ENCODE assay signal across 32 cellular contexts in genomic region chr7:152430857-152431256, GRCh38. TPM values are rescaled to one million over a fixed set of nuclear protein-coding genes. Genes with fewer than 3 reads are reported as not detected.
DNase-seq lines count a peak whose midpoint lies in the region; ATAC-seq and TF ChIP-seq lines count a peak whose summit lies in the region.
"Had no signal": no experiment of that assay in that cellular context is flagged by ENCODE, and none has a peak within 500 bp of the region (broad histone marks: within the 10 kb centered on the region; RNA-seq: fewer than 3 reads in every experiment).

No MANE protein-coding gene starts in this region.

- H2AFZ ChIP-seq in KMS-11 (ENCODE audit: low read depth), result no peak overlapping the region

- peaks cover 93% of the 10 kb centered on the region for H3K79me2 ChIP-seq in KMS-11 (ENCODE audit: insufficient read depth, low read depth)

- no peak for TF ChIP-seq CTCF in CD4-positive, alpha-beta T cell (IDR thresholded peaks at IDR 0.05)
- TF ChIP-seq CTCF in KMS-11 (conservative IDR thresholded peaks at IDR 0.05; ENCODE audit: low read depth, low read length) (no peak), nephron progenitor cell (IDR thresholded peaks at IDR 0.05) (no peak)

- H3K27ac ChIP-seq in CD4-positive, alpha-beta T cell (ENCODE audit: low read depth, low read length), result no peak overlapping the region
- H3K27ac ChIP-seq in KMS-11, result no peak overlapping the region
- H3K27ac ChIP-seq: heart left ventricle, left ventricle myocardium inferior, sigmoid colon, tibial nerve had no signal

- H3K27me3 ChIP-seq in CD4-positive, alpha-beta T cell (ENCODE audit: control insufficient read depth, insufficient read depth, low read length), result no peaks in the 10 kb centered on the region
- H3K27me3 ChIP-seq in KMS-11 (ENCODE audit: insufficient read depth, low read depth), result no peaks in the 10 kb centered on the region
- H3K27me3 ChIP-seq: heart left ventricle, sigmoid colon, tibial nerve had no signal

- peaks cover 15% of the 10 kb centered on the region for H3K36me3 Mint-ChIP-seq in CD4-positive, alpha-beta T cell (ENCODE audit: low read depth)
- peaks cover 6% of the 10 kb centered on the region for H3K36me3 Mint-ChIP-seq in nephron progenitor cell (ENCODE audit: low read depth)

- no peak for DNase-seq in CD4-positive, alpha-beta T cell
- DNase-seq in astrocyte of the hippocampus (ENCODE audit: low read depth, low spot score) (peak; percentile 47), nephron progenitor cell (no peak), posterior vena cava (ENCODE audit: low spot score) (no peak), dermis blood vessel endothelial cell (no peak), T1000 (lab: John Stamatoyannopoulos, UW) (no peak)
- DNase-seq: activated CD4-positive, alpha-beta T cell treated with anti-CD3 and anti-CD28 coated beads, Interleukin-2, amount 50 U/mL, for 4 hours; activated CD4-positive, CD25-positive, alpha-beta regulatory T cell; activated CD8-positive, alpha-beta memory T cell treated with anti-CD3 and anti-CD28 coated beads, Interleukin-2, amount 50 U/mL, for 4 hours; activated naive CD4-positive, alpha-beta T cell treated with anti-CD3 and anti-CD28 coated beads, Interleukin-2, amount 50 U/mL, for 16 hours; aorta; COR-L47; cortex of kidney; DMS53; effector memory CD8-positive, alpha-beta T cell; erythroblast; GDM1; heart left ventricle; islet precursor cell; left ventricle myocardium inferior; NCI-H1092 treated with DMSO at 0.1 percent for 48 hours; NCI-H1694 treated with DMSO at 0.1 percent for 48 hours; NCI-H446 treated with DMSO at 0.1 percent for 48 hours; NCI-H82; nucleus accumbens; sigmoid colon; stimulated activated CD4-positive, alpha-beta T cell treated with anti-CD3 and anti-CD28 coated beads, Interleukin-4, amount 100 ng/mL, for 24 hours; T-helper 1 cell had no signal

- H3K4me3 ChIP-seq in KMS-11 (IDR thresholded peaks at IDR 0.05; ENCODE audit: insufficient read depth, low read depth, low read length), result no peak overlapping the region
- H3K4me3 ChIP-seq: heart left ventricle, left ventricle myocardium inferior, sigmoid colon, tibial nerve had no signal

- intact Hi-C loops in CD4-positive, alpha-beta T cell (cut with DNase I, micrococcal nuclease), result loop anchor here (5.0 to 10.0 kb wide), 3 partner anchors 94 to 246 kb away; partner anchors contain the start of gene XRCC2 (in 2 of the 2)
- intact Hi-C loops in posterior vena cava (cut with DNase I), result no loop called here

- POLR2A ChIA-PET in CD4-positive, alpha-beta T cell (lab: Charles Lee), result no interaction called here

- H3K36me3 ChIP-seq in KMS-11 (ENCODE audit: insufficient read depth), result no peaks in the 10 kb centered on the region
- H3K36me3 ChIP-seq: heart left ventricle, left ventricle myocardium inferior, sigmoid colon, tibial nerve had no signal

- H3K4me1 ChIP-seq in KMS-11 (ENCODE audit: low read depth, poor library complexity, severe bottlenecking), result peaks cover 62% of the 10 kb centered on the region

- H3K9ac ChIP-seq in KMS-11, result no peak overlapping the region

- no peaks in the 10 kb centered on the region for H3K9me3 ChIP-seq in CD4-positive, alpha-beta T cell (ENCODE audit: control insufficient read depth, low read length)
- H3K9me3 ChIP-seq: heart left ventricle, left ventricle myocardium inferior, sigmoid colon, tibial nerve had no signal

- CTCF ChIA-PET in CD4-positive, alpha-beta T cell (lab: Charles Lee), result no interaction called here

- H3K4me2 ChIP-seq in KMS-11, result peak overlapping the region; percentile 43; the same call in 1 of the 2 replicates

- peaks cover 68% of the 10 kb centered on the region for H4K20me1 ChIP-seq in KMS-11 (ENCODE audit: insufficient read depth)

- H3K27me3 Mint-ChIP-seq in CD4-positive, alpha-beta T cell, result no peaks in the 10 kb centered on the region
- H3K27me3 Mint-ChIP-seq in nephron progenitor cell (ENCODE audit: low read depth, poor library complexity), result peaks cover 6% of the 10 kb centered on the region
- H3K27me3 Mint-ChIP-seq: effector memory CD8-positive, alpha-beta T cell had no signal

- H3K27ac Mint-ChIP-seq in CD4-positive, alpha-beta T cell, result no peak overlapping the region
- H3K27ac Mint-ChIP-seq in nephron progenitor cell, result peak overlapping the region; percentile 71
- H3K27ac Mint-ChIP-seq: effector memory CD8-positive, alpha-beta T cell had no signal

- no peak for ATAC-seq in CD4-positive, alpha-beta T cell (ENCODE audit: poor library complexity)
- ATAC-seq in HG02678 (IDR thresholded peaks at IDR 0.05; ENCODE audit: unreplicated experiment), result no peak
- ATAC-seq: effector memory CD8-positive, alpha-beta T cell; HCT116; heart left ventricle had no signal

- peaks cover 56% of the 10 kb centered on the region for H3K4me1 Mint-ChIP-seq in CD4-positive, alpha-beta T cell (ENCODE audit: low read depth)
- H3K4me1 Mint-ChIP-seq in nephron progenitor cell, result peaks cover 44% of the 10 kb centered on the region

- no peaks in the 10 kb centered on the region for H3K9me3 Mint-ChIP-seq in CD4-positive, alpha-beta T cell
- H3K9me3 Mint-ChIP-seq in nephron progenitor cell, result no peaks in the 10 kb centered on the region
- H3K9me3 Mint-ChIP-seq: effector memory CD8-positive, alpha-beta T cell had no signal

- H3K4me3 Mint-ChIP-seq in CD4-positive, alpha-beta T cell, result peak overlapping the region; percentile 62
- H3K4me3 Mint-ChIP-seq in nephron progenitor cell, result peak overlapping the region; percentile 28

RNA-seq across cellular contexts. Expression of gene KMT2C, which starts 4.9 kb away (rescaled TPM):
- total RNA-seq in CD4-positive, alpha-beta T cell, result 100 to 1,000 TPM; 113 to 118 TPM
- total RNA-seq in posterior vena cava, result 10 to 100 TPM; 78.8 to 88.9 TPM
- total RNA-seq in dermis blood vessel endothelial cell, result 36.9 and 40.1 TPM in 2 replicates

Comparison
In these comparisons a context has a peak if more than half of its experiments do, and no peak if none do; other contexts are left out.
1. intact Hi-C loops: an anchor here in CD4-positive, alpha-beta T cell (5.0 to 10.0 kb wide); none called in posterior vena cava.